7 cellular contexts compared by ENCODE assay signal in genomic region chr6:70956451-70957283, GRCh38. TPM values are rescaled to one million over a fixed set of nuclear protein-coding genes. Genes with fewer than 3 reads are reported as not detected.
DNase-seq lines count a peak whose midpoint lies in the region; ATAC-seq, FAIRE-seq and TF ChIP-seq lines count a peak whose summit lies in the region.

A gene with protein sequence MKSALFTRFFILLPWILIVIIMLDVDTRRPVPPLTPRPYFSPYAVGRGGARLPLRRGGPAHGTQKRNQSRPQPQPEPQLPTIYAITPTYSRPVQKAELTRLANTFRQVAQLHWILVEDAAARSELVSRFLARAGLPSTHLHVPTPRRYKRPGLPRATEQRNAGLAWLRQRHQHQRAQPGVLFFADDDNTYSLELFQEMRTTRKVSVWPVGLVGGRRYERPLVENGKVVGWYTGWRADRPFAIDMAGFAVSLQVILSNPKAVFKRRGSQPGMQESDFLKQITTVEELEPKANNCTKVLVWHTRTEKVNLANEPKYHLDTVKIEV (minus strand): TSS chr6:70957060. CDS start chr6:70956429, 631 bp downstream.

- DNase-seq in NCI-H2227 treated with DMSO at 0.1 percent for 48 hours (lab: John Stamatoyannopoulos, UW): peak; percentile 64
- peak; percentile 26 to 43 for DNase-seq in cardiac fibroblast (ENCODE audit: low read depth in 2 of 2)
- DNase-seq in kidney epithelial cell (ENCODE audit: low read depth): no peak
- DNase-seq in stimulated activated naive B cell treated with anti-CD40 and anti-IgM and Interleukin-4, amounts not matched to agents 10 μg/mL and 1 μg/mL and 100 μg/mL, for 72 hours: no peak
- no peak for DNase-seq in HTR-8/SVneo (ENCODE audit: insufficient read length, low spot score)

- no peaks in the 10 kb centered on the region for H3K9me3 Mint-ChIP-seq in stimulated activated naive B cell treated with anti-CD40 and anti-IgM and Interleukin-4, amounts not matched to agents 10 μg/mL and 1 μg/mL and 100 μg/mL, for 72 hours

- peaks cover 53 to 64% of the 10 kb centered on the region in 2 donors for H3K27me3 Mint-ChIP-seq in stimulated activated naive B cell treated with anti-CD40 and anti-IgM and Interleukin-4, amounts not matched to agents 10 μg/mL and 1 μg/mL and 100 μg/mL, for 72 hours

- TF ChIP-seq CTCF in cardiac fibroblast (IDR thresholded peaks at IDR 0.05; ENCODE audit: low read depth, low read length): no peak
- TF ChIP-seq CTCF in kidney epithelial cell (IDR thresholded peaks at IDR 0.05; ENCODE audit: insufficient read depth, low read length, poor library complexity, severe bottlenecking): no peak

- H3K36me3 ChIP-seq in kidney epithelial cell (ENCODE audit: control insufficient read depth, insufficient read depth, low read length): no peaks in the 10 kb centered on the region

- FAIRE-seq in HTR-8/SVneo (lab: Jason Lieb, UNC): no peak

- peaks cover 15 to 31% of the 10 kb centered on the region in 2 donors for H3K4me1 Mint-ChIP-seq in stimulated activated naive B cell treated with anti-CD40 and anti-IgM and Interleukin-4, amounts not matched to agents 10 μg/mL and 1 μg/mL and 100 μg/mL, for 72 hours

- peak within 1 kb of the TSS; percentile 42; the same call in 1 of the 2 replicates for H3K4me3 ChIP-seq in GM08714 (ENCODE audit: low read length)
- H3K4me3 ChIP-seq in cardiac fibroblast (replicated peaks in 1 of 2; ENCODE audit: low read depth in 2 of 2, low read length in 2 of 2): peak within 1 kb of the TSS; percentile 48
- peak within 1 kb of the TSS; percentile 35 for H3K4me3 ChIP-seq in kidney epithelial cell (ENCODE audit: low read depth, low read length)

- H3K27me3 ChIP-seq in kidney epithelial cell (ENCODE audit: control insufficient read depth, insufficient read depth, low read length): peaks cover 47% of the 10 kb centered on the region

- H3K36me3 Mint-ChIP-seq in stimulated activated naive B cell treated with anti-CD40 and anti-IgM and Interleukin-4, amounts not matched to agents 10 μg/mL and 1 μg/mL and 100 μg/mL, for 72 hours: peaks cover 0 to 2% of the 10 kb centered on the region in 2 donors

- peak within 1 kb of the TSS; percentile 87 for H3K27ac Mint-ChIP-seq in stimulated activated naive B cell treated with anti-CD40 and anti-IgM and Interleukin-4, amounts not matched to agents 10 μg/mL and 1 μg/mL and 100 μg/mL, for 72 hours

- ATAC-seq in GM21786 (IDR thresholded peaks at IDR 0.05; ENCODE audit: unreplicated experiment): peak; percentile 11
- peak; percentile 16 to 17 for ATAC-seq in stimulated activated naive B cell treated with anti-CD40 and anti-IgM and Interleukin-4, amounts not matched to agents 10 μg/mL and 1 μg/mL and 100 μg/mL, for 72 hours (replicated peaks)

- peak within 1 kb of the TSS; percentile 86 to 91 for H3K4me3 Mint-ChIP-seq in stimulated activated naive B cell treated with anti-CD40 and anti-IgM and Interleukin-4, amounts not matched to agents 10 μg/mL and 1 μg/mL and 100 μg/mL, for 72 hours

RNA-seq across cellular contexts. Expression of the gene that starts here (rescaled TPM):
- total RNA-seq in kidney epithelial cell: not detected in 2 replicates

Comparison
In these comparisons a context has a peak if more than half of its experiments do, and no peak if none do; other contexts are left out.
1. DNase-seq: peak in NCI-H2227 treated with DMSO at 0.1 percent for 48 hours (single experiment) and cardiac fibroblast (2 of 2); none in kidney epithelial cell (single experiment), stimulated activated naive B cell treated with anti-CD40 and anti-IgM and Interleukin-4, amounts not matched to agents 10 μg/mL and 1 μg/mL and 100 μg/mL, for 72 hours (single experiment) and HTR-8/SVneo (single experiment).
2. Peak in every context shown above with its lines, with median percentiles within 50 percentile points of each other: H3K4me3 ChIP-seq.